Comparison of ENCODE assay signal across 30 cellular contexts in genomic region chr1:204994086-204994862, GRCh38. TPM values are rescaled to one million over a fixed set of nuclear protein-coding genes. Genes with fewer than 3 reads are reported as not detected.
DNase-seq lines count a peak whose midpoint lies in the region; ATAC-seq and TF ChIP-seq lines count a peak whose summit lies in the region.
"Had no signal": no experiment of that assay in that cellular context is flagged by ENCODE, and none has a peak within 500 bp of the region (broad histone marks: within the 10 kb centered on the region; RNA-seq: fewer than 3 reads in every experiment).

No MANE protein-coding gene starts in this region.

- no peak overlapping the region for H3K18ac ChIP-seq in mesenchymal stem cell (ENCODE audit: low read depth in 1 of 2, low read length in 2 of 2)

- H3K4me1 ChIP-seq in neural progenitor cell (peaks cover 61% of the 10 kb centered on the region), mesenchymal stem cell (ENCODE audit: control insufficient read depth, insufficient read depth, low read depth, low read length) (peaks cover 15% of the 10 kb centered on the region)
- H3K4me1 ChIP-seq: SJSA1, transverse colon had no signal

- ATAC-seq in HG03469 (IDR thresholded peaks at IDR 0.05; ENCODE audit: unreplicated experiment): no peak
- ATAC-seq: esophagus mucosa had no signal

- H3K27ac Mint-ChIP-seq in brain: peak overlapping the region; percentile 2 to 89 (median 41)
- H3K27ac Mint-ChIP-seq in neural progenitor cell: peak overlapping the region; percentile 22
- H3K27ac Mint-ChIP-seq: activated CD4-positive, alpha-beta memory T cell treated with anti-CD3 and anti-CD28 coated beads, Interleukin-2, amount 10 ng/mL, durations not matched to agents 7 days and 5 days; T-helper 1 cell treated with Interleukin-12 subunit alpha and Interleukin-12 subunit beta and Interleukin-4 antibody, amounts not matched to agents 30 μg/mL and 1 μg/mL, for 36 hours had no signal

- H3K9ac ChIP-seq in neural progenitor cell (no peak overlapping the region), mesenchymal stem cell (ENCODE audit: low read length) (no peak overlapping the region)

- H3K9me3 Mint-ChIP-seq in brain (peaks cover 0 to 4% (median 0%) of the 10 kb centered on the region in 5 experiments), neural progenitor cell (no peaks in the 10 kb centered on the region)
- H3K9me3 Mint-ChIP-seq: activated CD4-positive, alpha-beta memory T cell treated with anti-CD3 and anti-CD28 coated beads, Interleukin-2, amount 10 ng/mL, durations not matched to agents 7 days and 5 days; IgD-negative memory B cell; T-helper 1 cell treated with Interleukin-12 subunit alpha and Interleukin-12 subunit beta and Interleukin-4 antibody, amounts not matched to agents 30 μg/mL and 1 μg/mL, for 36 hours had no signal

- no peak overlapping the region for H3K23ac ChIP-seq in mesenchymal stem cell (ENCODE audit: low read length in 2 of 2)

- H2AFZ ChIP-seq in neural progenitor cell (replicated peaks) (no peak overlapping the region), mesenchymal stem cell (ENCODE audit: low read depth, low read length) (no peak overlapping the region)

- H4K8ac ChIP-seq in mesenchymal stem cell (ENCODE audit: low read length): no peak overlapping the region

- H3K27me3 ChIP-seq in neural progenitor cell (no peaks in the 10 kb centered on the region), mesenchymal stem cell (ENCODE audit: control insufficient read depth in 1 of 2, insufficient read depth in 1 of 2, low read length in 2 of 2) (peaks cover 0 to 42% of the 10 kb centered on the region in 2 experiments)
- H3K27me3 ChIP-seq: heart left ventricle, transverse colon had no signal

- H3K79me2 ChIP-seq in neural progenitor cell (ENCODE audit: low read depth): no peaks in the 10 kb centered on the region

- no peak overlapping the region for H3K14ac ChIP-seq in mesenchymal stem cell (ENCODE audit: low read length in 2 of 2)

- H3K9me3 ChIP-seq in neural progenitor cell (ENCODE audit: low read depth) (no peaks in the 10 kb centered on the region), mesenchymal stem cell (ENCODE audit: control insufficient read depth, low read length) (no peaks in the 10 kb centered on the region)
- H3K9me3 ChIP-seq: heart left ventricle, SJSA1, transverse colon had no signal

- H3K4me1 Mint-ChIP-seq in brain (peaks cover 59% of the 10 kb centered on the region), neural progenitor cell (peaks cover 45% of the 10 kb centered on the region)

- no peak overlapping the region for H2BK5ac ChIP-seq in mesenchymal stem cell (ENCODE audit: low read depth, low read length, poor library complexity, severe bottlenecking)

- H2BK12ac ChIP-seq in mesenchymal stem cell (ENCODE audit: low read length in 2 of 2): no peak overlapping the region

- H3K4me3 ChIP-seq in neural progenitor cell: no peak overlapping the region
- H3K4me3 ChIP-seq in mesenchymal stem cell (ENCODE audit: insufficient read depth in 1 of 2, low read depth in 1 of 2, low read length in 2 of 2): no peak overlapping the region
- H3K4me3 ChIP-seq: coronary artery, heart left ventricle, SJSA1, transverse colon had no signal

- H3F3A ChIP-seq in neural progenitor cell (ENCODE audit: low read depth): peaks cover 24% of the 10 kb centered on the region

- no peaks in the 10 kb centered on the region for H4K20me1 ChIP-seq in neural progenitor cell (ENCODE audit: low read depth)

- WGBS in mesenchymal stem cell: 95% methylated on average over 10 of the region's 10 CpGs

- H3K79me1 ChIP-seq in mesenchymal stem cell (replicated peaks; ENCODE audit: low read length, poor library complexity, severe bottlenecking): no peaks in the 10 kb centered on the region

- H2BK120ac ChIP-seq in mesenchymal stem cell (ENCODE audit: low read depth, low read length): no peak overlapping the region

- no peak for TF ChIP-seq CTCF in brain (conservative IDR thresholded peaks at IDR 0.05)
- TF ChIP-seq CTCF in neural progenitor cell (IDR thresholded peaks at IDR 0.05): no peak

- no peak overlapping the region for H4K91ac ChIP-seq in mesenchymal stem cell (ENCODE audit: low read length)

- no peak overlapping the region for H3K4me2 ChIP-seq in neural progenitor cell
- no peak overlapping the region for H3K4me2 ChIP-seq in mesenchymal stem cell (ENCODE audit: low read length, poor library complexity, severe bottlenecking)

- no peak overlapping the region for H2BK15ac ChIP-seq in mesenchymal stem cell (ENCODE audit: low read depth, poor library complexity, severe bottlenecking)

- DNase-seq in AG20443 (ENCODE audit: low spot score) (peak; percentile 41), EL (peak; percentile 38), neural progenitor cell (ENCODE audit: low spot score) (no peak), NAMALWA (ENCODE audit: low spot score) (no peak), mesenchymal stem cell (no peak)
- DNase-seq: activated CD4-positive, alpha-beta memory T cell treated with anti-CD3 and anti-CD28 coated beads, Interleukin-2, amount 10 ng/mL, durations not matched to agents 7 days and 5 days; activated CD4-positive, CD25-positive, alpha-beta regulatory T cell treated with anti-CD3 and anti-CD28 coated beads, Interleukin-2, amount 50 U/mL, for 72 hours; activated CD8-positive, alpha-beta memory T cell treated with anti-CD3 and anti-CD28 coated beads, Interleukin-2, amount 50 U/mL, for 48 hours; activated naive CD4-positive, alpha-beta T cell treated with anti-CD3 and anti-CD28 coated beads, Interleukin-2, amount 50 U/mL, for 16 hours; amygdala; foreskin fibroblast; GOT3; NCI-H2029; NCI-H226; NCI-H82; retina; RPMI8226; stimulated activated CD4-positive, alpha-beta T cell treated with anti-CD3 and anti-CD28 coated beads, Interleukin-2, amount 100 ng/mL, for 24 hours had no signal

- H2AK5ac ChIP-seq in mesenchymal stem cell (ENCODE audit: low read length, severe bottlenecking): no peak overlapping the region

- peaks cover 12% of the 10 kb centered on the region for H3K36me3 Mint-ChIP-seq in brain
- H3K36me3 Mint-ChIP-seq in neural progenitor cell: peaks cover 6% of the 10 kb centered on the region
- H3K36me3 Mint-ChIP-seq: IgD-negative memory B cell had no signal

- no peak overlapping the region for H3K4me3 Mint-ChIP-seq in brain
- no peak overlapping the region for H3K4me3 Mint-ChIP-seq in neural progenitor cell
- H3K4me3 Mint-ChIP-seq: activated CD4-positive, alpha-beta memory T cell treated with anti-CD3 and anti-CD28 coated beads, Interleukin-2, amount 10 ng/mL, durations not matched to agents 7 days and 5 days; T-helper 1 cell treated with Interleukin-12 subunit alpha and Interleukin-12 subunit beta and Interleukin-4 antibody, amounts not matched to agents 30 μg/mL and 1 μg/mL, for 36 hours had no signal

- no peak overlapping the region for H3K4ac ChIP-seq in mesenchymal stem cell (ENCODE audit: low read depth in 1 of 2, low read length in 2 of 2)

- no peak overlapping the region for H3K27ac ChIP-seq in neural progenitor cell
- H3K27ac ChIP-seq in mesenchymal stem cell (ENCODE audit: low read length, poor library complexity, severe bottlenecking): no peak overlapping the region
- H3K27ac ChIP-seq: coronary artery, SJSA1, transverse colon had no signal

- H3K36me3 ChIP-seq in neural progenitor cell (no peaks in the 10 kb centered on the region), mesenchymal stem cell (ENCODE audit: control insufficient read depth in 1 of 2, insufficient read depth in 2 of 2, low read depth in 1 of 2, low read length in 2 of 2) (peaks cover 0 to 46% of the 10 kb centered on the region in 2 experiments)
- H3K36me3 ChIP-seq: SJSA1, transverse colon had no signal

- H3K27me3 Mint-ChIP-seq in brain (peaks cover 7% of the 10 kb centered on the region), neural progenitor cell (ENCODE audit: insufficient read depth, low read depth) (peaks cover 6% of the 10 kb centered on the region)
- H3K27me3 Mint-ChIP-seq: activated CD4-positive, alpha-beta memory T cell treated with anti-CD3 and anti-CD28 coated beads, Interleukin-2, amount 10 ng/mL, durations not matched to agents 7 days and 5 days had no signal

RNA-seq across cellular contexts. Expression of gene CNTN2, which starts 48.7 kb away (rescaled TPM):
- 114 TPM for polyA plus RNA-seq in brain (ENCODE audit: insufficient read depth, low read depth, low replicate concordance)
- total RNA-seq in neural progenitor cell (ENCODE audit: low replicate concordance): 8.4 and 12.8 TPM in 2 replicates
- not detected for polyA plus RNA-seq in mesenchymal stem cell (2013, experiment 1 of 2)
- not detected for polyA plus RNA-seq in mesenchymal stem cell (2013, experiment 2 of 2)
- total RNA-seq: activated CD4-positive, alpha-beta memory T cell treated with anti-CD3 and anti-CD28 coated beads, Interleukin-2, amount 10 ng/mL, durations not matched to agents 7 days and 5 days; mesenteric fat pad; osteocyte; SJSA1 had no signal
- polyA plus RNA-seq: CD14-positive monocyte, IgD-negative memory B cell had no signal

Comparison
In these comparisons a context has a peak if more than half of its experiments do, and no peak if none do; other contexts are left out.
1. DNase-seq: peak in AG20443 (single experiment) and EL (single experiment); none in neural progenitor cell (single experiment), NAMALWA (single experiment) and mesenchymal stem cell (single experiment).